Comparison of ENCODE assay signal across 22 cellular contexts in genomic region chr15:75821946-75822345, GRCh38.
"Had no signal": no experiment of that assay in that cellular context is flagged by ENCODE, and none has a peak within 500 bp of the region (broad histone marks: within the 10 kb centered on the region; RNA-seq: fewer than 3 reads in every experiment).

No MANE protein-coding gene starts in this region.

- H2AFZ ChIP-seq: PC-9 had no signal

- H3K4me1 ChIP-seq: adrenal gland had no signal

- H3K4me3 ChIP-seq: adrenal gland, PC-9 had no signal

- H3K9me3 ChIP-seq: adrenal gland had no signal

- ATAC-seq: activated CD8-positive, alpha-beta T cell treated with anti-CD3 and anti-CD28 coated beads, Interleukin-2, amount 10 ng/mL, durations not matched to agents 7 days and 5 days had no signal

- H3K27me3 ChIP-seq: adrenal gland had no signal

- DNase-seq: activated CD4-positive, alpha-beta T cell treated with anti-CD3 and anti-CD28 coated beads for 48 hours; activated CD4-positive, alpha-beta T cell treated with anti-CD3 and anti-CD28 coated beads, Interleukin-2, amount 50 U/mL, for 4 hours; activated CD4-positive, CD25-positive, alpha-beta regulatory T cell treated with anti-CD3 and anti-CD28 coated beads, Interleukin-2, amount 50 U/mL, for 72 hours; activated CD8-positive, alpha-beta memory T cell treated with anti-CD3 and anti-CD28 coated beads, Interleukin-2, amount 50 U/mL, for 48 hours; activated CD8-positive, alpha-beta T cell treated with anti-CD3 and anti-CD28 coated beads, Interleukin-2, amount 10 ng/mL, durations not matched to agents 7 days and 5 days; activated naive CD4-positive, alpha-beta T cell treated with anti-CD3 and anti-CD28 coated beads, Interleukin-2, amount 50 U/mL, for 16 hours; activated naive CD8-positive, alpha-beta T cell treated with anti-CD3 and anti-CD28 coated beads, Interleukin-2, amount 10 ng/mL, durations not matched to agents 7 days and 5 days; activated T-cell treated with anti-CD3 and anti-CD28 coated beads, Interleukin-2, amount 50 U/mL, for 1 hour; adrenal gland; anterior cingulate cortex; caudate nucleus; Kasumi-1; KBM-7; NCI-H1092; NCI-H1417 treated with DMSO at 0.1 percent for 48 hours; NCI-H1694; NCI-H2029; NCI-H510A treated with DMSO at 0.1 percent for 48 hours; NCI-H69; NK-92 treated with Interleukin-12 subunit alpha and Interleukin-12 subunit beta, amount 100 ng/mL, for 24 hours; PC-9; SHP77 treated with DMSO at 0.1 percent for 48 hours had no signal

- H3K27ac ChIP-seq: adrenal gland, PC-9 had no signal

- H3K4me2 ChIP-seq: PC-9 had no signal

- H3K36me3 ChIP-seq: adrenal gland had no signal
